1 cellular context compared by ENCODE assay signal in genomic region chr9:21812945-21813568, GRCh38.
A peak's percentile ranks its signal among the peaks of the same experiment; 100 is the strongest.
TF ChIP-seq lines count a peak whose summit lies in the region.

No MANE protein-coding gene starts in this region.

TF ChIP-seq in WTC11, 78 proteins besides CTCF, POLR2A, EP300 and RAD21 (continued from another document and continues in another):
- TF ChIP-seq CDX4 (CRISPR knock-in tag; IDR thresholded peaks at IDR 0.05; ENCODE audit: borderline replicate concordance) (no peak), ZNF671 (CRISPR knock-in tag; IDR thresholded peaks at IDR 0.05) (peak; percentile 79; the same call in 1 of the 2 replicates), TCF7 (CRISPR knock-in tag; IDR thresholded peaks at IDR 0.05; ENCODE audit: low read depth) (no peak), ERG (CRISPR knock-in tag; IDR thresholded peaks at IDR 0.05) (peak; percentile 93), ZNF317 (CRISPR knock-in tag; IDR thresholded peaks at IDR 0.05; ENCODE audit: borderline replicate concordance, low read depth) (no peak), MYBL2 (CRISPR knock-in tag; IDR thresholded peaks at IDR 0.05) (no peak), ZNF423 (CRISPR knock-in tag; IDR thresholded peaks at IDR 0.05) (no peak; the same call in 1 of the 2 replicates), ZNF396 (CRISPR knock-in tag; IDR thresholded peaks at IDR 0.05; ENCODE audit: borderline replicate concordance) (no peak), GRHL2 (CRISPR knock-in tag; IDR thresholded peaks at IDR 0.05; ENCODE audit: insufficient replicate concordance, severe bottlenecking) (no peak), CREB1 (CRISPR knock-in tag; IDR thresholded peaks at IDR 0.05) (no peak), TEAD1 (CRISPR knock-in tag; IDR thresholded peaks at IDR 0.05) (no peak), FOXK1 (CRISPR knock-in tag; IDR thresholded peaks at IDR 0.05) (no peak), AFF4 (CRISPR knock-in tag; IDR thresholded peaks at IDR 0.05; ENCODE audit: borderline replicate concordance) (no peak), IRF1 (CRISPR knock-in tag; IDR thresholded peaks at IDR 0.05) (no peak), JAZF1 (CRISPR knock-in tag; IDR thresholded peaks at IDR 0.05) (no peak), ZNF219 (CRISPR knock-in tag; IDR thresholded peaks at IDR 0.05; ENCODE audit: borderline replicate concordance) (no peak), PRDM15 (CRISPR knock-in tag; IDR thresholded peaks at IDR 0.05) (no peak), KAT7 (CRISPR knock-in tag; IDR thresholded peaks at IDR 0.05; ENCODE audit: borderline replicate concordance) (no peak), ZNF512 (CRISPR knock-in tag; IDR thresholded peaks at IDR 0.05; ENCODE audit: borderline replicate concordance) (no peak), ZBTB43 (CRISPR knock-in tag; IDR thresholded peaks at IDR 0.05) (no peak)
- TF ChIP-seq, protein P1, sequence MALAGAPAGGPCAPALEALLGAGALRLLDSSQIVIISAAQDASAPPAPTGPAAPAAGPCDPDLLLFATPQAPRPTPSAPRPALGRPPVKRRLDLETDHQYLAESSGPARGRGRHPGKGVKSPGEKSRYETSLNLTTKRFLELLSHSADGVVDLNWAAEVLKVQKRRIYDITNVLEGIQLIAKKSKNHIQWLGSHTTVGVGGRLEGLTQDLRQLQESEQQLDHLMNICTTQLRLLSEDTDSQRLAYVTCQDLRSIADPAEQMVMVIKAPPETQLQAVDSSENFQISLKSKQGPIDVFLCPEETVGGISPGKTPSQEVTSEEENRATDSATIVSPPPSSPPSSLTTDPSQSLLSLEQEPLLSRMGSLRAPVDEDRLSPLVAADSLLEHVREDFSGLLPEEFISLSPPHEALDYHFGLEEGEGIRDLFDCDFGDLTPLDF (CRISPR knock-in tag; IDR thresholded peaks at IDR 0.05) = no peak
- TF ChIP-seq, protein P2, sequence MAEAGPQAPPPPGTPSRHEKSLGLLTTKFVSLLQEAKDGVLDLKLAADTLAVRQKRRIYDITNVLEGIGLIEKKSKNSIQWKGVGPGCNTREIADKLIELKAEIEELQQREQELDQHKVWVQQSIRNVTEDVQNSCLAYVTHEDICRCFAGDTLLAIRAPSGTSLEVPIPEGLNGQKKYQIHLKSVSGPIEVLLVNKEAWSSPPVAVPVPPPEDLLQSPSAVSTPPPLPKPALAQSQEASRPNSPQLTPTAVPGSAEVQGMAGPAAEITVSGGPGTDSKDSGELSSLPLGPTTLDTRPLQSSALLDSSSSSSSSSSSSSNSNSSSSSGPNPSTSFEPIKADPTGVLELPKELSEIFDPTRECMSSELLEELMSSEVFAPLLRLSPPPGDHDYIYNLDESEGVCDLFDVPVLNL (CRISPR knock-in tag; IDR thresholded peaks at IDR 0.05; ENCODE audit: borderline replicate concordance, low read depth) = no peak
- TF ChIP-seq, protein P3, sequence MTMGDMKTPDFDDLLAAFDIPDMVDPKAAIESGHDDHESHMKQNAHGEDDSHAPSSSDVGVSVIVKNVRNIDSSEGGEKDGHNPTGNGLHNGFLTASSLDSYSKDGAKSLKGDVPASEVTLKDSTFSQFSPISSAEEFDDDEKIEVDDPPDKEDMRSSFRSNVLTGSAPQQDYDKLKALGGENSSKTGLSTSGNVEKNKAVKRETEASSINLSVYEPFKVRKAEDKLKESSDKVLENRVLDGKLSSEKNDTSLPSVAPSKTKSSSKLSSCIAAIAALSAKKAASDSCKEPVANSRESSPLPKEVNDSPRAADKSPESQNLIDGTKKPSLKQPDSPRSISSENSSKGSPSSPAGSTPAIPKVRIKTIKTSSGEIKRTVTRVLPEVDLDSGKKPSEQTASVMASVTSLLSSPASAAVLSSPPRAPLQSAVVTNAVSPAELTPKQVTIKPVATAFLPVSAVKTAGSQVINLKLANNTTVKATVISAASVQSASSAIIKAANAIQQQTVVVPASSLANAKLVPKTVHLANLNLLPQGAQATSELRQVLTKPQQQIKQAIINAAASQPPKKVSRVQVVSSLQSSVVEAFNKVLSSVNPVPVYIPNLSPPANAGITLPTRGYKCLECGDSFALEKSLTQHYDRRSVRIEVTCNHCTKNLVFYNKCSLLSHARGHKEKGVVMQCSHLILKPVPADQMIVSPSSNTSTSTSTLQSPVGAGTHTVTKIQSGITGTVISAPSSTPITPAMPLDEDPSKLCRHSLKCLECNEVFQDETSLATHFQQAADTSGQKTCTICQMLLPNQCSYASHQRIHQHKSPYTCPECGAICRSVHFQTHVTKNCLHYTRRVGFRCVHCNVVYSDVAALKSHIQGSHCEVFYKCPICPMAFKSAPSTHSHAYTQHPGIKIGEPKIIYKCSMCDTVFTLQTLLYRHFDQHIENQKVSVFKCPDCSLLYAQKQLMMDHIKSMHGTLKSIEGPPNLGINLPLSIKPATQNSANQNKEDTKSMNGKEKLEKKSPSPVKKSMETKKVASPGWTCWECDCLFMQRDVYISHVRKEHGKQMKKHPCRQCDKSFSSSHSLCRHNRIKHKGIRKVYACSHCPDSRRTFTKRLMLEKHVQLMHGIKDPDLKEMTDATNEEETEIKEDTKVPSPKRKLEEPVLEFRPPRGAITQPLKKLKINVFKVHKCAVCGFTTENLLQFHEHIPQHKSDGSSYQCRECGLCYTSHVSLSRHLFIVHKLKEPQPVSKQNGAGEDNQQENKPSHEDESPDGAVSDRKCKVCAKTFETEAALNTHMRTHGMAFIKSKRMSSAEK (CRISPR knock-in tag; IDR thresholded peaks at IDR 0.05; ENCODE audit: borderline replicate concordance) = peak; percentile 85; the same call in 1 of the 2 replicates
- TF ChIP-seq, protein P4, sequence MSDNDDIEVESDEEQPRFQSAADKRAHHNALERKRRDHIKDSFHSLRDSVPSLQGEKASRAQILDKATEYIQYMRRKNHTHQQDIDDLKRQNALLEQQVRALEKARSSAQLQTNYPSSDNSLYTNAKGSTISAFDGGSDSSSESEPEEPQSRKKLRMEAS (CRISPR knock-in tag; IDR thresholded peaks at IDR 0.05) = no peak
- TF ChIP-seq, protein P5, sequence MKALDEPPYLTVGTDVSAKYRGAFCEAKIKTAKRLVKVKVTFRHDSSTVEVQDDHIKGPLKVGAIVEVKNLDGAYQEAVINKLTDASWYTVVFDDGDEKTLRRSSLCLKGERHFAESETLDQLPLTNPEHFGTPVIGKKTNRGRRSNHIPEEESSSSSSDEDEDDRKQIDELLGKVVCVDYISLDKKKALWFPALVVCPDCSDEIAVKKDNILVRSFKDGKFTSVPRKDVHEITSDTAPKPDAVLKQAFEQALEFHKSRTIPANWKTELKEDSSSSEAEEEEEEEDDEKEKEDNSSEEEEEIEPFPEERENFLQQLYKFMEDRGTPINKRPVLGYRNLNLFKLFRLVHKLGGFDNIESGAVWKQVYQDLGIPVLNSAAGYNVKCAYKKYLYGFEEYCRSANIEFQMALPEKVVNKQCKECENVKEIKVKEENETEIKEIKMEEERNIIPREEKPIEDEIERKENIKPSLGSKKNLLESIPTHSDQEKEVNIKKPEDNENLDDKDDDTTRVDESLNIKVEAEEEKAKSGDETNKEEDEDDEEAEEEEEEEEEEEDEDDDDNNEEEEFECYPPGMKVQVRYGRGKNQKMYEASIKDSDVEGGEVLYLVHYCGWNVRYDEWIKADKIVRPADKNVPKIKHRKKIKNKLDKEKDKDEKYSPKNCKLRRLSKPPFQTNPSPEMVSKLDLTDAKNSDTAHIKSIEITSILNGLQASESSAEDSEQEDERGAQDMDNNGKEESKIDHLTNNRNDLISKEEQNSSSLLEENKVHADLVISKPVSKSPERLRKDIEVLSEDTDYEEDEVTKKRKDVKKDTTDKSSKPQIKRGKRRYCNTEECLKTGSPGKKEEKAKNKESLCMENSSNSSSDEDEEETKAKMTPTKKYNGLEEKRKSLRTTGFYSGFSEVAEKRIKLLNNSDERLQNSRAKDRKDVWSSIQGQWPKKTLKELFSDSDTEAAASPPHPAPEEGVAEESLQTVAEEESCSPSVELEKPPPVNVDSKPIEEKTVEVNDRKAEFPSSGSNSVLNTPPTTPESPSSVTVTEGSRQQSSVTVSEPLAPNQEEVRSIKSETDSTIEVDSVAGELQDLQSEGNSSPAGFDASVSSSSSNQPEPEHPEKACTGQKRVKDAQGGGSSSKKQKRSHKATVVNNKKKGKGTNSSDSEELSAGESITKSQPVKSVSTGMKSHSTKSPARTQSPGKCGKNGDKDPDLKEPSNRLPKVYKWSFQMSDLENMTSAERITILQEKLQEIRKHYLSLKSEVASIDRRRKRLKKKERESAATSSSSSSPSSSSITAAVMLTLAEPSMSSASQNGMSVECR (CRISPR knock-in tag; IDR thresholded peaks at IDR 0.05; ENCODE audit: borderline replicate concordance) = no peak
